8 cellular contexts compared by ENCODE assay signal in genomic region chr5:172906436-172906835, GRCh38. TPM values are rescaled to one million over a fixed set of nuclear protein-coding genes. Genes with fewer than 3 reads are reported as not detected.
DNase-seq lines count a peak whose midpoint lies in the region; ATAC-seq and TF ChIP-seq lines count a peak whose summit lies in the region.

No MANE protein-coding gene starts in this region.

- ATAC-seq in GM18499 (IDR thresholded peaks at IDR 0.05; ENCODE audit: insufficient read depth, unreplicated experiment) (peak; percentile 48), HG02759 (IDR thresholded peaks at IDR 0.05; ENCODE audit: unreplicated experiment) (peak; percentile 58)

- H3K27ac ChIP-seq in brain microvascular endothelial cell (peak overlapping the region; percentile 99), sigmoid colon (peak overlapping the region; percentile 87 to 96 (median 90))

- 79 to 84% methylated on average over 6 of the region's 6 CpGs for WGBS in sigmoid colon, 2 donors

- DNase-seq in brain microvascular endothelial cell (no peak), sigmoid colon (no peak), kidney tubule cell (ENCODE audit: low spot score) (no peak), D341Med (ENCODE audit: low spot score) (no peak), NCI-H1048 (lab: John Stamatoyannopoulos, UW) (no peak)
- no peak for DNase-seq in stimulated activated CD4-positive, alpha-beta T cell treated with anti-CD3 and anti-CD28 coated beads, Interleukin-15, amount 100 ng/mL, for 24 hours

- intact Hi-C loops in sigmoid colon (cut with DNase I), result loop anchor here (10.0 kb wide), 1 partner anchor 352 kb away; no protein-coding TSS in a partner anchor

- in situ Hi-C loops in brain microvascular endothelial cell (cut with HindIII; ENCODE audit: low pct_ligation_motif_present, low sequenced_read_pairs), result no loop called here

- H3K27me3 ChIP-seq in brain microvascular endothelial cell (replicated peaks) (no peaks in the 10 kb centered on the region), sigmoid colon (no peaks in the 10 kb centered on the region)

- no peaks in the 10 kb centered on the region for H3K9me3 ChIP-seq in sigmoid colon

- no peak for TF ChIP-seq POLR2A in sigmoid colon (IDR thresholded peaks at IDR 0.05)

- TF ChIP-seq EP300 in sigmoid colon (IDR thresholded peaks at IDR 0.05), result peak in 2 of 4 donors; percentile 41 to 47

- no peak overlapping the region for H3K4me3 ChIP-seq in brain microvascular endothelial cell (ENCODE audit: low read depth, low read length)
- no peak overlapping the region for H3K4me3 ChIP-seq in sigmoid colon

- peaks cover 10% of the 10 kb centered on the region for H3K36me3 ChIP-seq in brain microvascular endothelial cell (replicated peaks)
- H3K36me3 ChIP-seq in sigmoid colon, result peaks cover 0 to 7% (median 0%) of the 10 kb centered on the region in 4 donors

- peaks cover 0 to 73% (median 68%) of the 10 kb centered on the region in 4 donors for H3K4me1 ChIP-seq in sigmoid colon

- TF ChIP-seq CTCF in brain microvascular endothelial cell (IDR thresholded peaks at IDR 0.05; ENCODE audit: low read depth, low read length, missing control alignments), result no peak
- TF ChIP-seq CTCF in sigmoid colon (IDR thresholded peaks at IDR 0.05), result no peak

RNA-seq across cellular contexts. Expression of gene RPL26L1, which starts 52.8 kb away (rescaled TPM):
- total RNA-seq in sigmoid colon, result 10 to 100 TPM; 11.6 to 30.9 (median 25.4) TPM
- 10 to 100 TPM; 31.2 to 70.9 (median 41.8) TPM for polyA plus RNA-seq in sigmoid colon
